ENCODE assay signal across 1 cellular context in the genomic region with DNA sequence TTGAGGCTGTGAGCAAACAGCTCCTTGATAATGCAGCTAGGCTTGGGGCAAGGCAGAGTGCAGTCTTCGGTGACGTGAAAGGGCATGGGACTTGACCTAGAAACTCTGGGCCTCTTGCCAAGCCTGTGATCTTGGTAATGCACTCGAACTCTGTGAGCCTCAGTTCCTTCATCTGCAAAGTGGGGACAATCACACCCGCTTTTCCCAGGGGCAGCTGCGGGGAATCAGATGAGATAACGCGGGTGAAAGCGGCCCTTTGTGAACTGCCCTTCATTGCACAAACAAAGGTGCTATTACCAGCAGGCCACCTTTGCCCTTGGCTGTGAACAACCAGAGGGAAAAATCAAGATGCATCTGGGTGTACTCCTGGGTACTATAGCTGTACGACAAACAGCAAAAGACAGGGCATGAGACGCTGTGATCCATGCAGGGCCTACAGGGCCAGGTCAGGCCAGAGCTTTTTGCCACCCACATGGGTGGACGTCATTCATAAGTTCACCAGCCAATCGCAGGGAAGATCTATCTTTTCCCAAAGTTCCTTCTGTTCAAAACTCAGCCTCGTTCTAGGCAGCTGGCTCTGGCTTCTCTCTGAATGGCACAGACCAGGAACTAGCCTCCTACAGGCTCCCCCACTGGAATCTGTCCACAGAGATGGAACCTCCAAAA.
TF ChIP-seq lines count a peak whose summit lies in the region.

No MANE protein-coding gene starts in this region.

TF ChIP-seq in H1, 55 proteins besides CTCF, POLR2A, EP300 and RAD21:
- no peak for TF ChIP-seq E2F6 (IDR thresholded peaks at IDR 0.05)
- TF ChIP-seq CHD1 (IDR thresholded peaks at IDR 0.05; ENCODE audit: low read depth, low read length) = no peak
- no peak for TF ChIP-seq CTBP2 (IDR thresholded peaks at IDR 0.05; ENCODE audit: borderline replicate concordance, insufficient read depth, insufficient read length, low read length)
- no peak for TF ChIP-seq POU5F1 (IDR thresholded peaks at IDR 0.05; ENCODE audit: low read depth, low read length)
- TF ChIP-seq SIX5 (IDR thresholded peaks at IDR 0.05; ENCODE audit: low read depth, low read length) = no peak
- no peak for TF ChIP-seq CREB1 (IDR thresholded peaks at IDR 0.05)
- no peak for TF ChIP-seq MAFK (IDR thresholded peaks at IDR 0.05; ENCODE audit: low read depth, low read length)
- no peak for TF ChIP-seq HDAC2 (IDR thresholded peaks at IDR 0.05; ENCODE audit: borderline replicate concordance in 1 of 2, low read depth in 2 of 2, low read length in 2 of 2)
- no peak for TF ChIP-seq SIRT6 (IDR thresholded peaks at IDR 0.05; ENCODE audit: low read length)
- no peak for TF ChIP-seq RBBP5 (IDR thresholded peaks at IDR 0.05; ENCODE audit: borderline replicate concordance, low read depth, low read length)
- TF ChIP-seq CHD2 (IDR thresholded peaks at IDR 0.05; ENCODE audit: low read length) = no peak
- no peak for TF ChIP-seq KDM1A (IDR thresholded peaks at IDR 0.05; ENCODE audit: borderline replicate concordance, low read length)
- no peak for TF ChIP-seq JUND (IDR thresholded peaks at IDR 0.05; ENCODE audit: low read length)
- no peak for TF ChIP-seq CEBPB (IDR thresholded peaks at IDR 0.05; ENCODE audit: low read depth, low read length)
- TF ChIP-seq, protein P1, sequence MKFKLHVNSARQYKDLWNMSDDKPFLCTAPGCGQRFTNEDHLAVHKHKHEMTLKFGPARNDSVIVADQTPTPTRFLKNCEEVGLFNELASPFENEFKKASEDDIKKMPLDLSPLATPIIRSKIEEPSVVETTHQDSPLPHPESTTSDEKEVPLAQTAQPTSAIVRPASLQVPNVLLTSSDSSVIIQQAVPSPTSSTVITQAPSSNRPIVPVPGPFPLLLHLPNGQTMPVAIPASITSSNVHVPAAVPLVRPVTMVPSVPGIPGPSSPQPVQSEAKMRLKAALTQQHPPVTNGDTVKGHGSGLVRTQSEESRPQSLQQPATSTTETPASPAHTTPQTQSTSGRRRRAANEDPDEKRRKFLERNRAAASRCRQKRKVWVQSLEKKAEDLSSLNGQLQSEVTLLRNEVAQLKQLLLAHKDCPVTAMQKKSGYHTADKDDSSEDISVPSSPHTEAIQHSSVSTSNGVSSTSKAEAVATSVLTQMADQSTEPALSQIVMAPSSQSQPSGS (IDR thresholded peaks at IDR 0.05; ENCODE audit: low read length) = no peak
